In the genomic region with DNA sequence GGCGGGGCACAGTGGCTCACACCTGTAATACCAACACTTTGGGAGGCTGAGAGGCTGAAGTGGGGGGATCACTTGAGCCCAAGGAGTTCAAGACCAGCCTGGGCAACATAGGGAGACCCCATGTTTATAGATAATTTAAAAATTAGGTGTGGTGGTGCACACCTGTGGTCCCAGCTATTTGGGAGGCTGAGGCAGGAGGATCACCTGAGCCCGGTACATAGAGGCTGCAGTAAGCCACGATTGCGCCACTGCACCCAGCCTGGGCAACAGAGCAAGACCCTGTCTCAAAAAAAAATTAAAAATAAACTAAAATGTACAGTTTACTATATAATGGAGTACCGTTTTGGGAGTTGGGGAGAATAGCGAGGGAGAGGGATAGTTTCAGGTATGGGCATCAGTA, we compare ENCODE assay signal across 1 cellular context.
A peak's percentile ranks its signal among the peaks of the same experiment; 100 is the strongest.
TF ChIP-seq lines count a peak whose summit lies in the region.

No MANE protein-coding gene starts in this region.

TF ChIP-seq in HepG2, 621 proteins besides CTCF, POLR2A, EP300 and RAD21 (continued from another document):
- TF ChIP-seq, protein P1, sequence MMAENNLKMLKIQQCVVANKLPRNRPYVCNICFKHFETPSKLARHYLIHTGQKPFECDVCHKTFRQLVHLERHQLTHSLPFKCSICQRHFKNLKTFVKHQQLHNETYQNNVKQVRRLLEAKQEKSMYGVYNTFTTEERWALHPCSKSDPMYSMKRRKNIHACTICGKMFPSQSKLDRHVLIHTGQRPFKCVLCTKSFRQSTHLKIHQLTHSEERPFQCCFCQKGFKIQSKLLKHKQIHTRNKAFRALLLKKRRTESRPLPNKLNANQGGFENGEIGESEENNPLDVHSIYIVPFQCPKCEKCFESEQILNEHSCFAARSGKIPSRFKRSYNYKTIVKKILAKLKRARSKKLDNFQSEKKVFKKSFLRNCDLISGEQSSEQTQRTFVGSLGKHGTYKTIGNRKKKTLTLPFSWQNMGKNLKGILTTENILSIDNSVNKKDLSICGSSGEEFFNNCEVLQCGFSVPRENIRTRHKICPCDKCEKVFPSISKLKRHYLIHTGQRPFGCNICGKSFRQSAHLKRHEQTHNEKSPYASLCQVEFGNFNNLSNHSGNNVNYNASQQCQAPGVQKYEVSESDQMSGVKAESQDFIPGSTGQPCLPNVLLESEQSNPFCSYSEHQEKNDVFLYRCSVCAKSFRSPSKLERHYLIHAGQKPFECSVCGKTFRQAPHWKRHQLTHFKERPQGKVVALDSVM (CRISPR knock-in tag; IDR thresholded peaks at IDR 0.05) = peak; percentile 53; the same call in 1 of the 2 replicates
- TF ChIP-seq ZNF44 (CRISPR knock-in tag; IDR thresholded peaks at IDR 0.05) = no peak
